In genomic region chr11:84800755-84801346, GRCh38 we compare ENCODE assay signal across 9 cellular contexts.
A peak's percentile ranks its signal among the peaks of the same experiment; 100 is the strongest.
DNase-seq lines count a peak whose midpoint lies in the region; ATAC-seq and TF ChIP-seq lines count a peak whose summit lies in the region.
"Had no signal": no experiment of that assay in that cellular context is flagged by ENCODE, and none has a peak within 500 bp of the region (broad histone marks: within the 10 kb centered on the region; RNA-seq: fewer than 3 reads in every experiment).

No MANE protein-coding gene starts in this region.

- H3K27ac ChIP-seq in WERI-Rb-1: no peak overlapping the region
- H3K27ac ChIP-seq in CD8-positive, alpha-beta T cell (ENCODE audit: low read depth, low read length): no peak overlapping the region
- no peak overlapping the region for H3K27ac ChIP-seq in uterus

- H3K4me3 ChIP-seq in WERI-Rb-1 (ENCODE audit: low read depth, low read length): no peak overlapping the region
- no peak overlapping the region for H3K4me3 ChIP-seq in CD8-positive, alpha-beta T cell (ENCODE audit: low read depth, low read length)
- no peak overlapping the region for H3K4me3 ChIP-seq in uterus

- no peaks in the 10 kb centered on the region for H3K4me1 Mint-ChIP-seq in CD8-positive, alpha-beta T cell (ENCODE audit: low read depth)
- H3K4me1 Mint-ChIP-seq: activated naive CD4-positive, alpha-beta T cell treated with anti-CD3 and anti-CD28 coated beads, Interleukin-2, amount 50 U/mL, for 24 hours had no signal

- DNase-seq in AG09319 (ENCODE audit: extremely low read depth, low read depth): peak; percentile 37
- DNase-seq in HPDE6-E6E7 (ENCODE audit: extremely low spot score): peak; percentile 17
- DNase-seq in WERI-Rb-1: no peak
- peak; percentile 44 for DNase-seq in kidney tubule cell (ENCODE audit: low spot score)
- DNase-seq in CD8-positive, alpha-beta T cell: no peak
- DNase-seq in uterus: no peak

- H3K9me3 ChIP-seq in WERI-Rb-1 (ENCODE audit: severe bottlenecking) (no peaks in the 10 kb centered on the region), uterus (no peaks in the 10 kb centered on the region)
- H3K9me3 ChIP-seq in CD8-positive, alpha-beta T cell (ENCODE audit: low read length): no peaks in the 10 kb centered on the region

- no peaks in the 10 kb centered on the region for H3K4me1 ChIP-seq in CD8-positive, alpha-beta T cell (ENCODE audit: insufficient read depth, low read length)
- H3K4me1 ChIP-seq in uterus: no peaks in the 10 kb centered on the region

- H3K36me3 ChIP-seq in WERI-Rb-1: no peaks in the 10 kb centered on the region
- no peaks in the 10 kb centered on the region for H3K36me3 ChIP-seq in CD8-positive, alpha-beta T cell (ENCODE audit: insufficient read depth, low read length)
- no peaks in the 10 kb centered on the region for H3K36me3 ChIP-seq in uterus

- TF ChIP-seq POLR2A in uterus (IDR thresholded peaks at IDR 0.05): no peak

- H3K27me3 ChIP-seq in WERI-Rb-1 (ENCODE audit: insufficient read depth, low read depth, severe bottlenecking): no peaks in the 10 kb centered on the region
- no peaks in the 10 kb centered on the region for H3K27me3 ChIP-seq in CD8-positive, alpha-beta T cell (ENCODE audit: insufficient read depth, low read length)
- H3K27me3 ChIP-seq in uterus: no peaks in the 10 kb centered on the region

- H3K36me3 Mint-ChIP-seq in CD8-positive, alpha-beta T cell: no peaks in the 10 kb centered on the region
- H3K36me3 Mint-ChIP-seq: activated naive CD4-positive, alpha-beta T cell treated with anti-CD3 and anti-CD28 coated beads, Interleukin-2, amount 50 U/mL, for 24 hours had no signal

- CTCF ChIA-PET in CD8-positive, alpha-beta T cell (lab: Charles Lee): no interaction called here

- H3K4me3 Mint-ChIP-seq in CD8-positive, alpha-beta T cell: no peak overlapping the region
- H3K4me3 Mint-ChIP-seq: activated naive CD4-positive, alpha-beta T cell treated with anti-CD3 and anti-CD28 coated beads, Interleukin-2, amount 50 U/mL, for 24 hours had no signal

- no peak overlapping the region for H3K27ac Mint-ChIP-seq in CD8-positive, alpha-beta T cell
- H3K27ac Mint-ChIP-seq: activated naive CD4-positive, alpha-beta T cell treated with anti-CD3 and anti-CD28 coated beads, Interleukin-2, amount 50 U/mL, for 24 hours had no signal

- ATAC-seq in HG03139 (IDR thresholded peaks at IDR 0.05; ENCODE audit: unreplicated experiment): no peak
- no peak for ATAC-seq in CD8-positive, alpha-beta T cell
- no peak for ATAC-seq in GM18907 (IDR thresholded peaks at IDR 0.05; ENCODE audit: unreplicated experiment)

- POLR2A ChIA-PET in CD8-positive, alpha-beta T cell (lab: Charles Lee): no interaction called here

- TF ChIP-seq CTCF in AG09319 (IDR thresholded peaks at IDR 0.05; ENCODE audit: low read depth, low read length): peak; percentile 55
- TF ChIP-seq CTCF in WERI-Rb-1 (IDR thresholded peaks at IDR 0.05; ENCODE audit: low read depth, low read length): peak; percentile 32; the same call in 1 of the 2 replicates
- TF ChIP-seq CTCF in CD8-positive, alpha-beta T cell (IDR thresholded peaks at IDR 0.05): no peak
- TF ChIP-seq CTCF in uterus (IDR thresholded peaks at IDR 0.05): no peak

- H3K9me3 Mint-ChIP-seq in CD8-positive, alpha-beta T cell: peaks cover 22% of the 10 kb centered on the region

- intact Hi-C loops in CD8-positive, alpha-beta T cell (cut with DNase I, micrococcal nuclease): no loop called here
- intact Hi-C loops in uterus (cut with DNase I; ENCODE audit: low total_unique reads): no loop called here

- H3K27me3 Mint-ChIP-seq in CD8-positive, alpha-beta T cell (ENCODE audit: low read depth): no peaks in the 10 kb centered on the region
- H3K27me3 Mint-ChIP-seq: activated naive CD4-positive, alpha-beta T cell treated with anti-CD3 and anti-CD28 coated beads, Interleukin-2, amount 50 U/mL, for 24 hours had no signal

Comparison
In these comparisons a context has a peak if more than half of its experiments do, and no peak if none do; other contexts are left out.
1. DNase-seq: peak in AG09319 (single experiment), HPDE6-E6E7 (single experiment) and kidney tubule cell (single experiment); none in WERI-Rb-1 (single experiment), CD8-positive, alpha-beta T cell (0 of 7) and uterus (0 of 2).
2. CTCF ChIP-seq: peak in AG09319 (single experiment) and WERI-Rb-1 (single experiment); none in CD8-positive, alpha-beta T cell (single experiment) and uterus (0 of 4).